10 cellular contexts compared by ENCODE assay signal in the genomic region with DNA sequence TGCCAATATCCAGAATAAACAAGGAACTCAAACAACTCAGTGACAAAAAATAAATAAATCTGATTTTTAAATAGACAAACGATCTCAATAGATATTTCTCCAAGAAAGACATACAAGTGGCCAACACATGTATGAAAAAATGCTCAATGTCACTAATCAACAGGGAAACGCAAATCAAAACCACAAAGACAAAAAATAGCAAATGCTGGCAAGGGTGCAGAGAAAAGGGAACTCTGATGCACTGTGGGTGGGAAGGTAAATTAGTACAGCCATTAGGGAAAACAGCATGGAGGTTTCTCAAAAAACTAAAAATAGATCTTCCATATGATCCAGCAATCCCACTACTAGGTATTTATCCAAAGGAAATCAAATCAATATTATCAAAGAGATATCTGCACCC. TPM values are rescaled to one million over a fixed set of nuclear protein-coding genes. Genes with fewer than 3 reads are reported as not detected.
A peak's percentile ranks its signal among the peaks of the same experiment; 100 is the strongest.
DNase-seq lines count a peak whose midpoint lies in the region; ATAC-seq and TF ChIP-seq lines count a peak whose summit lies in the region.
"Had no signal": no experiment of that assay in that cellular context is flagged by ENCODE, and none has a peak within 500 bp of the region (broad histone marks: within the 10 kb centered on the region; RNA-seq: fewer than 3 reads in every experiment).

No MANE protein-coding gene starts in this region.

- no peak overlapping the region for H3K27ac Mint-ChIP-seq in natural killer cell
- H3K27ac Mint-ChIP-seq in natural killer cell treated with Interleukin-12 subunit alpha and Interleukin-12 subunit beta and Interleukin-15 and Interleukin-18, amount 100 ng/mL, for 72 hours: peak overlapping the region in 1 of 2 donors; percentile 74
- peak overlapping the region; percentile 48 for H3K27ac Mint-ChIP-seq in endothelial cell (ENCODE audit: unreplicated experiment)
- H3K27ac Mint-ChIP-seq: T-cell had no signal

- H3K9me3 Mint-ChIP-seq in natural killer cell (no peaks in the 10 kb centered on the region), endothelial cell (ENCODE audit: unreplicated experiment) (no peaks in the 10 kb centered on the region)
- H3K9me3 Mint-ChIP-seq in natural killer cell treated with Interleukin-12 subunit alpha and Interleukin-12 subunit beta and Interleukin-15 and Interleukin-18, amount 100 ng/mL, for 72 hours: no peaks in the 10 kb centered on the region
- H3K9me3 Mint-ChIP-seq: T-cell had no signal

- no peak for ATAC-seq in natural killer cell
- ATAC-seq in natural killer cell treated with Interleukin-12 subunit alpha and Interleukin-12 subunit beta and Interleukin-15 and Interleukin-18, amount 100 ng/mL, for 72 hours: no peak
- ATAC-seq: T-cell had no signal

- H3K4me3 ChIP-seq in NB4 (ENCODE audit: low read depth, low read length): no peak overlapping the region
- H3K4me3 ChIP-seq in testis: no peak overlapping the region

- TF ChIP-seq POLR2A in NB4 (IDR thresholded peaks at IDR 0.05; ENCODE audit: extremely low read depth, insufficient read length): no peak
- no peak for TF ChIP-seq POLR2A in testis (IDR thresholded peaks at IDR 0.05)

- peaks cover 11% of the 10 kb centered on the region for H3K4me1 ChIP-seq in testis

- WGBS in testis, 2 donors: 46 to 60% methylated on average over 2 of the region's 2 CpGs

- H3K27me3 Mint-ChIP-seq in natural killer cell (ENCODE audit: low read depth in 2 of 2): peaks cover 0 to 3% of the 10 kb centered on the region in 2 donors
- peaks cover 3 to 6% of the 10 kb centered on the region in 2 donors for H3K27me3 Mint-ChIP-seq in natural killer cell treated with Interleukin-12 subunit alpha and Interleukin-12 subunit beta and Interleukin-15 and Interleukin-18, amount 100 ng/mL, for 72 hours
- peaks cover 7% of the 10 kb centered on the region for H3K27me3 Mint-ChIP-seq in endothelial cell (ENCODE audit: unreplicated experiment)
- H3K27me3 Mint-ChIP-seq: T-cell had no signal

- no peaks in the 10 kb centered on the region for H3K27me3 ChIP-seq in testis

- H3K9me3 ChIP-seq in testis: no peaks in the 10 kb centered on the region

- H3K4me3 Mint-ChIP-seq in natural killer cell (peak overlapping the region; percentile 10), endothelial cell (ENCODE audit: unreplicated experiment) (no peak overlapping the region)
- H3K4me3 Mint-ChIP-seq in natural killer cell treated with Interleukin-12 subunit alpha and Interleukin-12 subunit beta and Interleukin-15 and Interleukin-18, amount 100 ng/mL, for 72 hours: no peak overlapping the region

- H3K4me1 Mint-ChIP-seq in natural killer cell (peaks cover 10 to 11% of the 10 kb centered on the region in 2 donors), endothelial cell (ENCODE audit: unreplicated experiment) (peaks cover 21% of the 10 kb centered on the region)
- peaks cover 5 to 7% of the 10 kb centered on the region in 2 donors for H3K4me1 Mint-ChIP-seq in natural killer cell treated with Interleukin-12 subunit alpha and Interleukin-12 subunit beta and Interleukin-15 and Interleukin-18, amount 100 ng/mL, for 72 hours (ENCODE audit: low read depth in 2 of 2)

- DNase-seq in natural killer cell: no peak
- no peak for DNase-seq in natural killer cell treated with Interleukin-12 subunit alpha and Interleukin-12 subunit beta and Interleukin-15 and Interleukin-18, amount 100 ng/mL, for 72 hours (ENCODE audit: low spot score)
- peak; percentile 25 for DNase-seq in NB4 (ENCODE audit: low read depth)
- DNase-seq in endothelial cell (ENCODE audit: low spot score): no peak
- DNase-seq in effector CD8-positive, alpha-beta T cell (lab: John Stamatoyannopoulos, UW): no peak
- no peak for DNase-seq in central memory CD4-positive, alpha-beta T cell
- no peak for DNase-seq in testis
- DNase-seq: NCI-H1092 treated with DMSO at 0.1 percent for 48 hours, NCI-H1694, T-cell had no signal

- no peak overlapping the region for H3K27ac ChIP-seq in testis

- H3K36me3 Mint-ChIP-seq in natural killer cell (peaks cover 2% of the 10 kb centered on the region), endothelial cell (ENCODE audit: low read depth, unreplicated experiment) (peaks cover 5% of the 10 kb centered on the region)
- H3K36me3 Mint-ChIP-seq in natural killer cell treated with Interleukin-12 subunit alpha and Interleukin-12 subunit beta and Interleukin-15 and Interleukin-18, amount 100 ng/mL, for 72 hours: peaks cover 5% of the 10 kb centered on the region

- intact Hi-C loops in natural killer cell (cut with micrococcal nuclease): no loop called here
- intact Hi-C loops in testis (cut with DNase I; ENCODE audit: low total_unique reads): no loop called here

- no peak for TF ChIP-seq CTCF in natural killer cell (IDR thresholded peaks at IDR 0.05)
- TF ChIP-seq CTCF in NB4 (IDR thresholded peaks at IDR 0.05; ENCODE audit: low read depth, low read length): no peak
- no peak for TF ChIP-seq CTCF in endothelial cell (IDR thresholded peaks at IDR 0.05; ENCODE audit: unreplicated experiment)
- TF ChIP-seq CTCF in testis (IDR thresholded peaks at IDR 0.05): no peak

- no peaks in the 10 kb centered on the region for H3K36me3 ChIP-seq in testis (ENCODE audit: low read depth, missing control alignments)

RNA-seq across cellular contexts. Expression of a gene that starts 3.5 kb away (rescaled TPM):
- total RNA-seq in natural killer cell (100 to 1,000 TPM; 498 to 670 (median 594) TPM), endothelial cell (ENCODE audit: unreplicated experiment) (228 TPM), testis (100 to 1,000 TPM; 308 to 309 TPM)
- total RNA-seq in natural killer cell treated with Interleukin-12 subunit alpha and Interleukin-12 subunit beta and Interleukin-15 and Interleukin-18, amount 100 ng/mL, for 72 hours: 100 to 1,000 TPM; 246 to 316 TPM
- polyA plus RNA-seq in testis (ENCODE audit: insufficient read depth, low read depth, low replicate concordance): 366 TPM

RNA-seq across cellular contexts. Expression of a gene that starts 54.7 kb away (rescaled TPM):
- total RNA-seq in natural killer cell (100 to 1,000 TPM; 138 to 167 (median 152) TPM), endothelial cell (ENCODE audit: unreplicated experiment) (70.8 TPM), testis (100 to 1,000 TPM; 172 to 198 TPM)
- 100 to 1,000 TPM; 101 to 165 TPM for total RNA-seq in natural killer cell treated with Interleukin-12 subunit alpha and Interleukin-12 subunit beta and Interleukin-15 and Interleukin-18, amount 100 ng/mL, for 72 hours
- 93.9 TPM for polyA plus RNA-seq in testis (ENCODE audit: insufficient read depth, low read depth, low replicate concordance)
